In genomic region chr14:52312872-52313492, GRCh38 we compare ENCODE assay signal across 9 cellular contexts. TPM values are rescaled to one million over a fixed set of nuclear protein-coding genes. Genes with fewer than 3 reads are reported as not detected.
A peak's percentile ranks its signal among the peaks of the same experiment; 100 is the strongest.
DNase-seq lines count a peak whose midpoint lies in the region; ATAC-seq and TF ChIP-seq lines count a peak whose summit lies in the region.
"Had no signal": no experiment of that assay in that cellular context is flagged by ENCODE, and none has a peak within 500 bp of the region (broad histone marks: within the 10 kb centered on the region; RNA-seq: fewer than 3 reads in every experiment).

No MANE protein-coding gene starts in this region.

- TF ChIP-seq CTCF in BE2C (IDR thresholded peaks at IDR 0.05; ENCODE audit: low read depth, low read length) (no peak), epithelial cell of proximal tubule (conservative IDR thresholded peaks at IDR 0.05; ENCODE audit: low read depth, low read length) (no peak), ovary (IDR thresholded peaks at IDR 0.05) (no peak)

- 9 to 20% (median 11%) methylated on average over 7 of the region's 7 CpGs for WGBS in ovary, 3 donors

- no peak for TF ChIP-seq EP300 in ovary (IDR thresholded peaks at IDR 0.05)

- H3K36me3 ChIP-seq in BE2C = 0 out of 2 replicates have a peak, but pooled peaks cover 5% of the 10 kb centered on the region
- no peaks in the 10 kb centered on the region for H3K36me3 ChIP-seq in ovary

- intact Hi-C loops in ovary (cut with DNase I) = loop anchor here in 2 of 4 donors (5.0 to 10.0 kb wide), 2 partner anchors 152 to 321 kb away; no protein-coding TSS in a partner anchor

- H3K27ac ChIP-seq in ovary = peak overlapping the region in 1 of 2 donors; percentile 61

- H3K27me3 ChIP-seq in BE2C = no peaks in the 10 kb centered on the region
- no peaks in the 10 kb centered on the region for H3K27me3 ChIP-seq in ovary

- H3K4me1 ChIP-seq in BE2C (no peaks in the 10 kb centered on the region), ovary (ENCODE audit: insufficient read depth) (peaks cover 7% of the 10 kb centered on the region)

- H3K9me3 ChIP-seq in BE2C = no peaks in the 10 kb centered on the region
- H3K9me3 ChIP-seq in ovary = no peaks in the 10 kb centered on the region

- TF ChIP-seq POLR2A in ovary (IDR thresholded peaks at IDR 0.05) = no peak

- H3K4me3 ChIP-seq in BE2C (ENCODE audit: low read depth, low read length) (peak overlapping the region; percentile 92), epithelial cell of proximal tubule (ENCODE audit: low read depth, low read length) (peak overlapping the region; percentile 95), ovary (peak overlapping the region; percentile 45)

- ATAC-seq in HG03097 (IDR thresholded peaks at IDR 0.05; ENCODE audit: low FRiP score, unreplicated experiment) (no peak), GM19397 (IDR thresholded peaks at IDR 0.05; ENCODE audit: unreplicated experiment) (no peak), GM18867 (IDR thresholded peaks at IDR 0.05; ENCODE audit: unreplicated experiment) (no peak)

- DNase-seq in BE2C (no peak), NOMO-1 (lab: John Stamatoyannopoulos, UW; ENCODE audit: unreplicated experiment in 2 of 2) (peak; percentile 22 to 59), epithelial cell of proximal tubule (ENCODE audit: low read depth) (no peak), ovary (peak in 2 of 5 donors; percentile 13 to 45), D341Med (ENCODE audit: low spot score) (no peak)
- DNase-seq: activated naive CD4-positive, alpha-beta T cell treated with Interleukin-2 at 50 U/mL for 16 hours had no signal

RNA-seq across cellular contexts. Expression of gene PTGER2, which starts 1.1 kb away (rescaled TPM):
- polyA plus RNA-seq in BE2C (2012; ENCODE audit: insufficient read depth, insufficient read length, low read depth) = 135 TPM
- total RNA-seq in epithelial cell of proximal tubule = 2.2 TPM in 2 replicates
- 10 to 100 TPM in 2 of 7 donors, 1 to 10 TPM in 4, under 1 TPM in 1; 0.86 to 15.6 (median 6.7) TPM for total RNA-seq in ovary
- 1 to 10 TPM; 5.5 to 5.8 TPM for polyA plus RNA-seq in ovary

RNA-seq across cellular contexts. Expression of gene PTGDR, which starts 45.5 kb away (rescaled TPM):
- not detected for polyA plus RNA-seq in BE2C (2012; ENCODE audit: insufficient read depth, insufficient read length, low read depth)
- total RNA-seq in epithelial cell of proximal tubule (not detected in 2 replicates), ovary (1 to 10 TPM in 1 of 7 donors, under 1 TPM in 6; 0.10 to 1.0 (median 0.52) TPM)
- polyA plus RNA-seq in ovary = 1 to 10 TPM in 1 of 2 donors, under 1 TPM in 1; 0.17 to 1.8 TPM

Comparison
In these comparisons a context has a peak if more than half of its experiments do, and no peak if none do; other contexts are left out.
1. DNase-seq: peak in NOMO-1 (2 of 2); none in BE2C (single experiment), epithelial cell of proximal tubule (single experiment) and D341Med (single experiment).
2. H3K4me3 ChIP-seq: peak in every context shown above with its lines; median percentile 95 in epithelial cell of proximal tubule; 92 in BE2C; 45 in ovary.